Comparison of ENCODE assay signal across 8 cellular contexts in genomic region chr15:78944202-78944625, GRCh38. TPM values are rescaled to one million over a fixed set of nuclear protein-coding genes. Genes with fewer than 3 reads are reported as not detected.
DNase-seq lines count a peak whose midpoint lies in the region; ATAC-seq and TF ChIP-seq lines count a peak whose summit lies in the region.

No MANE protein-coding gene starts in this region.

- intact Hi-C loops in esophagus muscularis mucosa (cut with DNase I) = no loop called here

- no peaks in the 10 kb centered on the region for H3K9me3 Mint-ChIP-seq in osteocyte (ENCODE audit: unreplicated experiment)

- H3K27ac ChIP-seq in DOHH2 (ENCODE audit: low read depth, low read length) (peak overlapping the region; percentile 97), esophagus muscularis mucosa (replicated peaks in 1 of 4) (peak overlapping the region; percentile 24 to 67 (median 61))

- H3K4me1 ChIP-seq in DOHH2 (ENCODE audit: control insufficient read depth, low read length) = peaks cover 42% of the 10 kb centered on the region
- peaks cover 15 to 27% (median 25%) of the 10 kb centered on the region in 4 donors for H3K4me1 ChIP-seq in esophagus muscularis mucosa

- no peaks in the 10 kb centered on the region for H3K36me3 Mint-ChIP-seq in osteocyte (ENCODE audit: unreplicated experiment)

- peaks cover 2% of the 10 kb centered on the region for H3K4me1 Mint-ChIP-seq in osteocyte (ENCODE audit: unreplicated experiment)

- no peak for TF ChIP-seq POLR2A in esophagus muscularis mucosa (IDR thresholded peaks at IDR 0.05; ENCODE audit: low read depth)

- no peaks in the 10 kb centered on the region for H4K20me1 ChIP-seq in DOHH2 (ENCODE audit: control insufficient read depth, insufficient read depth, low read depth, low read length)

- H3K27me3 ChIP-seq in DOHH2 (ENCODE audit: control insufficient read depth, low read length) = no peaks in the 10 kb centered on the region; the same call in 1 of the 2 replicates
- H3K27me3 ChIP-seq in esophagus muscularis mucosa = no peaks in the 10 kb centered on the region

- H3K79me2 ChIP-seq in DOHH2 (ENCODE audit: control insufficient read depth, low read length) = peaks cover 49% of the 10 kb centered on the region

- DNase-seq in NCI-H2171 treated with DMSO at 0.1 percent for 48 hours (lab: John Stamatoyannopoulos, UW) (peak; percentile 10), esophagus muscularis mucosa (ENCODE audit: extremely low spot score) (no peak), osteocyte (ENCODE audit: extremely low spot score, unreplicated experiment) (no peak), LoVo (ENCODE audit: low spot score) (no peak)
- DNase-seq in activated CD8-positive, alpha-beta memory T cell treated with anti-CD3 and anti-CD28 coated beads for 24 hours = no peak
- DNase-seq in stimulated activated CD8-positive, alpha-beta memory T cell treated with anti-CD3 and anti-CD28 coated beads, Interleukin-4, amount 100 ng/mL, for 48 hours = no peak

- ATAC-seq in GM21723 (IDR thresholded peaks at IDR 0.05; ENCODE audit: unreplicated experiment) = peak; percentile 41

- peak overlapping the region; percentile 96 for H3K4me2 ChIP-seq in DOHH2 (ENCODE audit: low read length)

- peaks cover 43% of the 10 kb centered on the region for H3K36me3 ChIP-seq in DOHH2 (ENCODE audit: control insufficient read depth, low read length)
- no peaks in the 10 kb centered on the region for H3K36me3 ChIP-seq in esophagus muscularis mucosa

- no peak overlapping the region for H3K27ac Mint-ChIP-seq in osteocyte (ENCODE audit: unreplicated experiment)

- TF ChIP-seq EP300 in esophagus muscularis mucosa (IDR thresholded peaks at IDR 0.05) = no peak

- peaks cover 35% of the 10 kb centered on the region for H3K27me3 Mint-ChIP-seq in osteocyte (ENCODE audit: unreplicated experiment)

- H3K9me2 ChIP-seq in DOHH2 (replicated peaks; ENCODE audit: control insufficient read depth, low read length) = no peaks in the 10 kb centered on the region

- peaks cover 29% of the 10 kb centered on the region for H3F3A ChIP-seq in DOHH2 (ENCODE audit: control insufficient read depth, insufficient read depth)

- H3K4me3 Mint-ChIP-seq in osteocyte (ENCODE audit: unreplicated experiment) = peak overlapping the region; percentile 62

- TF ChIP-seq CTCF in DOHH2 (IDR thresholded peaks at IDR 0.05; ENCODE audit: low read depth, low read length, poor library complexity, severe bottlenecking) (no peak), esophagus muscularis mucosa (IDR thresholded peaks at IDR 0.05) (no peak), osteocyte (IDR thresholded peaks at IDR 0.05) (no peak)

- H3K9me3 ChIP-seq in DOHH2 (ENCODE audit: control insufficient read depth, insufficient read depth, low read length) (no peaks in the 10 kb centered on the region), esophagus muscularis mucosa (peaks cover 0 to 5% (median 0%) of the 10 kb centered on the region in 4 donors)

- H3K4me3 ChIP-seq in DOHH2 (ENCODE audit: low read length) (peak overlapping the region; percentile 99), esophagus muscularis mucosa (peak overlapping the region; percentile 55 to 82 (median 60))

- WGBS in esophagus muscularis mucosa = 63% methylated on average over 12 of the region's 12 CpGs

RNA-seq across cellular contexts. Expression of gene CTSH, which starts 0.6 kb away (rescaled TPM):
- total RNA-seq in esophagus muscularis mucosa (100 to 1,000 TPM in 1 of 4 donors, 10 to 100 TPM in 3; 56.1 to 114 (median 74.9) TPM), osteocyte (6.1 and 6.4 TPM in 2 replicates)
